Comparison of ENCODE assay signal across 18 cellular contexts in the genomic region with DNA sequence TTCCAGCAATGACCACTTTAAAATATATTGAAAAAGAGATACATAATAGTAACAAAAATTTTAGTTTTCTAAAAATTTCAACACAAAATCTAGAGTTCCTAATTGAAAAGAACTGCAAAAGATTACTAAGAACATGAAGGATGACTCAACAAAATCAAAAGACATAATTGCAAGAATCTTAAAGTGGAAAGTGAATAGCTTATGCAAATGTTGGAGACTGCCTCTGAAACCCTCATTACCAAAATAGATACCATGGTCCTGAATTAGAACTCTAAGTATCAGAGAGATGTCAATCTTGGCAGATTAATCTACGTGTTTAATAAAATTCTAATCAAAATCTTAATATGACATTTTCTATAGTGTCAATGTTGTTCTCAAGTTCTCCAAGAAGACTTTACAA.
A peak's percentile ranks its signal among the peaks of the same experiment; 100 is the strongest.
DNase-seq lines count a peak whose midpoint lies in the region; ATAC-seq, FAIRE-seq and TF ChIP-seq lines count a peak whose summit lies in the region.
"Had no signal": no experiment of that assay in that cellular context is flagged by ENCODE, and none has a peak within 500 bp of the region (broad histone marks: within the 10 kb centered on the region; RNA-seq: fewer than 3 reads in every experiment).

No MANE protein-coding gene starts in this region.

- no peak overlapping the region for H2BK120ac ChIP-seq in trophoblast cell (ENCODE audit: insufficient read depth, low read length, poor library complexity)

- H3K4me1 Mint-ChIP-seq in stimulated activated memory B cell treated with anti-CD40 and anti-IgM and Interleukin-4, amounts not matched to agents 10 μg/mL and 1 μg/mL and 100 μg/mL, for 72 hours: peaks cover 24% of the 10 kb centered on the region
- H3K4me1 Mint-ChIP-seq: activated naive CD4-positive, alpha-beta T cell treated with anti-CD3 and anti-CD28 coated beads, Interleukin-2, amount 10 ng/mL, durations not matched to agents 7 days and 5 days; CD8-positive, alpha-beta memory T cell; mesothelial cell of epicardium had no signal

- no peak overlapping the region for H3K27ac ChIP-seq in left lung
- no peak overlapping the region for H3K27ac ChIP-seq in trophoblast cell (ENCODE audit: low read depth, low read length)
- H3K27ac ChIP-seq: gastrocnemius medialis, KMS-11, SJSA1, spleen, thoracic aorta had no signal

- H3K9me3 Mint-ChIP-seq in stimulated activated memory B cell treated with anti-CD40 and anti-IgM and Interleukin-4, amounts not matched to agents 10 μg/mL and 1 μg/mL and 100 μg/mL, for 72 hours: peaks cover 12% of the 10 kb centered on the region

- no peak overlapping the region for H4K91ac ChIP-seq in trophoblast cell (ENCODE audit: low read depth, low read length)

- ATAC-seq in GM21825 (IDR thresholded peaks at IDR 0.05; ENCODE audit: unreplicated experiment) (peak; percentile 84), HG03280 (IDR thresholded peaks at IDR 0.05; ENCODE audit: unreplicated experiment) (peak; percentile 87), left lung (no peak)
- ATAC-seq in stimulated activated memory B cell treated with anti-CD40 and anti-IgM and Interleukin-4, amounts not matched to agents 10 μg/mL and 1 μg/mL and 100 μg/mL, for 72 hours: peak; percentile 39
- ATAC-seq: gastrocnemius medialis had no signal

- H3K4me2 ChIP-seq in trophoblast cell (ENCODE audit: low read length): no peak overlapping the region
- H3K4me2 ChIP-seq: KMS-11 had no signal

- no peak overlapping the region for H4K8ac ChIP-seq in trophoblast cell (ENCODE audit: low read depth, low read length)

- H3K4me3 Mint-ChIP-seq in stimulated activated memory B cell treated with anti-CD40 and anti-IgM and Interleukin-4, amounts not matched to agents 10 μg/mL and 1 μg/mL and 100 μg/mL, for 72 hours: no peak overlapping the region
- H3K4me3 Mint-ChIP-seq: activated naive CD4-positive, alpha-beta T cell treated with anti-CD3 and anti-CD28 coated beads, Interleukin-2, amount 10 ng/mL, durations not matched to agents 7 days and 5 days; CD8-positive, alpha-beta memory T cell; endodermal cell; mesothelial cell of epicardium had no signal

- no peak overlapping the region for H2AK5ac ChIP-seq in trophoblast cell (ENCODE audit: low read length)

- no peak overlapping the region for H2AFZ ChIP-seq in trophoblast cell (ENCODE audit: insufficient read depth, low read length, poor library complexity)

- H3K14ac ChIP-seq in trophoblast cell (ENCODE audit: low read length): no peak overlapping the region

- no peaks in the 10 kb centered on the region for H3K79me2 ChIP-seq in trophoblast cell (ENCODE audit: control insufficient read depth, insufficient read depth, low read length, poor library complexity)

- H3K27ac Mint-ChIP-seq in stimulated activated memory B cell treated with anti-CD40 and anti-IgM and Interleukin-4, amounts not matched to agents 10 μg/mL and 1 μg/mL and 100 μg/mL, for 72 hours: no peak overlapping the region
- H3K27ac Mint-ChIP-seq: activated naive CD4-positive, alpha-beta T cell treated with anti-CD3 and anti-CD28 coated beads, Interleukin-2, amount 10 ng/mL, durations not matched to agents 7 days and 5 days; CD8-positive, alpha-beta memory T cell; endodermal cell; mesothelial cell of epicardium had no signal

- no peaks in the 10 kb centered on the region for H3K27me3 Mint-ChIP-seq in stimulated activated memory B cell treated with anti-CD40 and anti-IgM and Interleukin-4, amounts not matched to agents 10 μg/mL and 1 μg/mL and 100 μg/mL, for 72 hours
- H3K27me3 Mint-ChIP-seq: activated naive CD4-positive, alpha-beta T cell treated with anti-CD3 and anti-CD28 coated beads, Interleukin-2, amount 10 ng/mL, durations not matched to agents 7 days and 5 days had no signal

- no peak overlapping the region for H3K9ac ChIP-seq in trophoblast cell (ENCODE audit: low read length)
- H3K9ac ChIP-seq: KMS-11 had no signal

- no peak overlapping the region for H3K23ac ChIP-seq in trophoblast cell (ENCODE audit: low read length)

- peaks cover 7% of the 10 kb centered on the region for H3K36me3 Mint-ChIP-seq in stimulated activated memory B cell treated with anti-CD40 and anti-IgM and Interleukin-4, amounts not matched to agents 10 μg/mL and 1 μg/mL and 100 μg/mL, for 72 hours
- H3K36me3 Mint-ChIP-seq: activated naive CD4-positive, alpha-beta T cell treated with anti-CD3 and anti-CD28 coated beads, Interleukin-2, amount 10 ng/mL, durations not matched to agents 7 days and 5 days; mesothelial cell of epicardium had no signal

- TF ChIP-seq CTCF in left lung (IDR thresholded peaks at IDR 0.05): no peak

- DNase-seq in GM19239 (ENCODE audit: insufficient read length, low spot score) (no peak), left lung (no peak), trophoblast cell (no peak)
- no peak for DNase-seq in effector CD8-positive, alpha-beta T cell (lab: John Stamatoyannopoulos, UW)
- DNase-seq: activated naive CD4-positive, alpha-beta T cell treated with anti-CD3 and anti-CD28 coated beads, Interleukin-2, amount 10 ng/mL, durations not matched to agents 7 days and 5 days; CD8-positive, alpha-beta memory T cell; endodermal cell; gastrocnemius medialis; NCI-H2081 treated with DMSO at 0.1 percent for 48 hours; spleen had no signal

- no peak overlapping the region for H3K4ac ChIP-seq in trophoblast cell (ENCODE audit: low read depth, low read length)

- H3K79me1 ChIP-seq in trophoblast cell (ENCODE audit: low read length): no peaks in the 10 kb centered on the region

- FAIRE-seq in GM19239 (lab: Jason Lieb, UNC): peak; percentile 70
- FAIRE-seq: G401.6 had no signal

- intact Hi-C loops in left lung (cut with DNase I): no loop called here

- H3K4me3 ChIP-seq in left lung (no peak overlapping the region), trophoblast cell (ENCODE audit: low read depth, low read length) (no peak overlapping the region)
- H3K4me3 ChIP-seq: gastrocnemius medialis, SJSA1, spleen, thoracic aorta had no signal

- H3K4me1 ChIP-seq in left lung (no peaks in the 10 kb centered on the region), trophoblast cell (ENCODE audit: control insufficient read depth in 1 of 2, insufficient read depth in 2 of 2, low read length in 2 of 2) (no peaks in the 10 kb centered on the region)
- H3K4me1 ChIP-seq: gastrocnemius medialis, SJSA1, spleen had no signal

- H3K27me3 ChIP-seq in left lung (no peaks in the 10 kb centered on the region), trophoblast cell (ENCODE audit: insufficient read depth, low read length) (no peaks in the 10 kb centered on the region)
- H3K27me3 ChIP-seq: gastrocnemius medialis, SJSA1, spleen had no signal

- no peak overlapping the region for H2BK5ac ChIP-seq in trophoblast cell (ENCODE audit: low read depth, low read length, poor library complexity)

- no CpG with 5 or more reads among the region's 1 CpG for WGBS in trophoblast cell (ENCODE audit: extremely low coverage, insufficient coverage, insufficient read length)

- H3K36me3 ChIP-seq in left lung (no peaks in the 10 kb centered on the region), trophoblast cell (ENCODE audit: control insufficient read depth in 1 of 2, insufficient read depth in 2 of 2, low read length in 2 of 2) (no peaks in the 10 kb centered on the region)
- H3K36me3 ChIP-seq: gastrocnemius medialis, SJSA1, spleen, thoracic aorta had no signal

- H3K9me3 ChIP-seq in left lung: peaks cover 0 to 4% of the 10 kb centered on the region in 2 donors
- no peaks in the 10 kb centered on the region for H3K9me3 ChIP-seq in trophoblast cell (ENCODE audit: insufficient read depth, low read depth, low read length)
- H3K9me3 ChIP-seq: gastrocnemius medialis, SJSA1, thoracic aorta had no signal

- no peak overlapping the region for H4K12ac ChIP-seq in trophoblast cell (ENCODE audit: low read depth, low read length)

- H3K18ac ChIP-seq in trophoblast cell (ENCODE audit: low read length): no peak overlapping the region

- H2BK12ac ChIP-seq in trophoblast cell (ENCODE audit: low read length): no peak overlapping the region
